1 cellular context compared by ENCODE assay signal in genomic region chr1:12346483-12347155, GRCh38.
A peak's percentile ranks its signal among the peaks of the same experiment; 100 is the strongest.
TF ChIP-seq lines count a peak whose summit lies in the region.

No MANE protein-coding gene starts in this region.

TF ChIP-seq in HepG2, 621 proteins besides CTCF, POLR2A, EP300 and RAD21 (continued from another document and continues in another):
- TF ChIP-seq PATZ1 (CRISPR knock-in tag; IDR thresholded peaks at IDR 0.05) (no peak), RAD51 (IDR thresholded peaks at IDR 0.05; ENCODE audit: borderline replicate concordance) (no peak), HOXD1 (CRISPR knock-in tag; IDR thresholded peaks at IDR 0.05) (no peak), GABPA (IDR thresholded peaks at IDR 0.05; ENCODE audit: low read depth, low read length) (no peak), GABPA (CRISPR knock-in tag; IDR thresholded peaks at IDR 0.05; ENCODE audit: low read depth) (no peak), ZNF652 (CRISPR knock-in tag; IDR thresholded peaks at IDR 0.05; ENCODE audit: borderline replicate concordance, low read depth) (no peak), SETDB1 (CRISPR knock-in tag; IDR thresholded peaks at IDR 0.05; ENCODE audit: borderline replicate concordance) (no peak), MED8 (CRISPR knock-in tag; IDR thresholded peaks at IDR 0.05; ENCODE audit: insufficient replicate concordance) (no peak), ZNF17 (CRISPR knock-in tag; IDR thresholded peaks at IDR 0.05) (no peak), SP5 (CRISPR knock-in tag; IDR thresholded peaks at IDR 0.05; ENCODE audit: borderline replicate concordance, low read depth) (no peak), POGZ (CRISPR knock-in tag; IDR thresholded peaks at IDR 0.05) (0 out of 2 replicates have a peak, but pooled peaks have one; percentile 13), RCOR2 (CRISPR knock-in tag; IDR thresholded peaks at IDR 0.05) (no peak), ZNF674 (CRISPR knock-in tag; IDR thresholded peaks at IDR 0.05; ENCODE audit: low read depth) (no peak), HES4 (CRISPR knock-in tag; IDR thresholded peaks at IDR 0.05; ENCODE audit: borderline replicate concordance) (no peak), ZNF281 (CRISPR knock-in tag; IDR thresholded peaks at IDR 0.05; ENCODE audit: borderline replicate concordance) (no peak), TSC22D2 (CRISPR knock-in tag; IDR thresholded peaks at IDR 0.05; ENCODE audit: borderline replicate concordance) (no peak), ZEB1 (IDR thresholded peaks at IDR 0.05; ENCODE audit: insufficient replicate concordance, low read depth) (no peak), RFXAP (CRISPR knock-in tag; IDR thresholded peaks at IDR 0.05; ENCODE audit: borderline replicate concordance) (no peak), NCOR1 (IDR thresholded peaks at IDR 0.05; ENCODE audit: borderline replicate concordance, low read length) (no peak; the same call in 1 of the 2 replicates), KAT8 (CRISPR knock-in tag; IDR thresholded peaks at IDR 0.05) (no peak), DR1 (CRISPR knock-in tag; IDR thresholded peaks at IDR 0.05) (no peak), ZNF746 (CRISPR knock-in tag; IDR thresholded peaks at IDR 0.05) (no peak), HMG20A (CRISPR knock-in tag; IDR thresholded peaks at IDR 0.05; ENCODE audit: borderline replicate concordance) (peak; percentile 24; the same call in 1 of the 2 replicates), ZNF782 (CRISPR knock-in tag; IDR thresholded peaks at IDR 0.05; ENCODE audit: borderline replicate concordance) (no peak), ZNF503 (CRISPR knock-in tag; IDR thresholded peaks at IDR 0.05) (no peak), ZNF326 (CRISPR knock-in tag; IDR thresholded peaks at IDR 0.05; ENCODE audit: borderline replicate concordance) (no peak), TRAFD1 (CRISPR knock-in tag; IDR thresholded peaks at IDR 0.05; ENCODE audit: borderline replicate concordance) (no peak), SAP130 (CRISPR knock-in tag; IDR thresholded peaks at IDR 0.05; ENCODE audit: low read depth) (peak; percentile 40; the same call in 1 of the 2 replicates), FOXA3 (CRISPR knock-in tag; IDR thresholded peaks at IDR 0.05) (peak; percentile 76), RBM39 (IDR thresholded peaks at IDR 0.05; ENCODE audit: low read depth, low read length, poor library complexity, severe bottlenecking) (no peak), JDP2 (CRISPR knock-in tag; IDR thresholded peaks at IDR 0.05; ENCODE audit: borderline replicate concordance) (no peak), MLLT10 (CRISPR knock-in tag; IDR thresholded peaks at IDR 0.05) (no peak), NFATC3 (CRISPR knock-in tag; IDR thresholded peaks at IDR 0.05) (no peak), ZUFSP (CRISPR knock-in tag; IDR thresholded peaks at IDR 0.05; ENCODE audit: borderline replicate concordance) (no peak), PAXIP1 (CRISPR knock-in tag; conservative IDR thresholded peaks at IDR 0.05) (peak; percentile 69), SKIL (CRISPR knock-in tag; IDR thresholded peaks at IDR 0.05; ENCODE audit: borderline replicate concordance) (no peak), SAFB2 (CRISPR knock-in tag; IDR thresholded peaks at IDR 0.05; ENCODE audit: borderline replicate concordance, low read depth) (no peak), ATF7 (IDR thresholded peaks at IDR 0.05) (no peak), ATF7 (CRISPR knock-in tag; IDR thresholded peaks at IDR 0.05) (no peak), AHR (CRISPR knock-in tag; IDR thresholded peaks at IDR 0.05) (no peak), HOMEZ (CRISPR knock-in tag; IDR thresholded peaks at IDR 0.05; ENCODE audit: low read depth) (peak; percentile 4; the same call in 1 of the 2 replicates), FOXO4 (CRISPR knock-in tag; conservative IDR thresholded peaks at IDR 0.05) (no peak), ZNF776 (CRISPR knock-in tag; IDR thresholded peaks at IDR 0.05) (no peak), FOXO1 (CRISPR knock-in tag; IDR thresholded peaks at IDR 0.05) (no peak)
